In the genomic region with DNA sequence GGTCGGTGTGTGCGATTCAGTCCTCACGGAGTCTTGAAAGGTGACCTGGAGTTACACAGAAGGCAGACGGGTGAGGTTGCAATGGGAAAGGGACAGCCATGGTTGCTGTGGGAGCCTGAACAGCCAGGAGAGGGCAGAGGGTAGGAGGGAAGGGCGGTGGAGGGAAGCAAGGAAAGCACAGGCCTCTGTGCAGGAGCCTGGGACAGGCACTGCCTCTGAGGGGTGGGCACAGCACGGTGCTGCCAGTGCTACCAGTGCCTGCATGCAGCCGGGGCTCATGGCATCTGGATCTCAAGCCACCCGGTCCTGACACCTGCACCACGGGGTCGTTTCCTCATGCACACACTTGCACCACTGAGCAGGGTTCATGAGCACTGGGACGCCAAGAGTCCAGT, we compare ENCODE assay signal across 27 cellular contexts.
A peak's percentile ranks its signal among the peaks of the same experiment; 100 is the strongest.
DNase-seq lines count a peak whose midpoint lies in the region; ATAC-seq, FAIRE-seq and TF ChIP-seq lines count a peak whose summit lies in the region.
"Had no signal": no experiment of that assay in that cellular context is flagged by ENCODE, and none has a peak within 500 bp of the region (broad histone marks: within the 10 kb centered on the region; RNA-seq: fewer than 3 reads in every experiment).

No MANE protein-coding gene starts in this region.

- peaks cover 0 to 2% (median 0%) of the 10 kb centered on the region in 3 donors for H3K27me3 Mint-ChIP-seq in CD14-positive monocyte (ENCODE audit: low read depth in 3 of 3)
- H3K27me3 Mint-ChIP-seq in effector memory CD8-positive, alpha-beta T cell, result no peaks in the 10 kb centered on the region
- H3K27me3 Mint-ChIP-seq: activated naive CD8-positive, alpha-beta T cell treated with anti-CD3 and anti-CD28 coated beads, Interleukin-2, amount 50 U/mL, for 24 hours had no signal

- H3K27ac Mint-ChIP-seq in CD14-positive monocyte, result no peak overlapping the region
- peak overlapping the region in 1 of 2 donors; percentile 19 for H3K27ac Mint-ChIP-seq in effector memory CD8-positive, alpha-beta T cell
- H3K27ac Mint-ChIP-seq: activated naive CD8-positive, alpha-beta T cell treated with anti-CD3 and anti-CD28 coated beads, Interleukin-2, amount 50 U/mL, for 24 hours; T-helper 1 cell treated with Interleukin-12 subunit alpha and Interleukin-12 subunit beta and Interleukin-4 antibody, amounts not matched to agents 30 μg/mL and 1 μg/mL, for 36 hours had no signal

- no peak overlapping the region for H3K4me3 Mint-ChIP-seq in CD14-positive monocyte
- no peak overlapping the region for H3K4me3 Mint-ChIP-seq in effector memory CD8-positive, alpha-beta T cell
- H3K4me3 Mint-ChIP-seq: activated naive CD8-positive, alpha-beta T cell treated with anti-CD3 and anti-CD28 coated beads, Interleukin-2, amount 50 U/mL, for 24 hours; activated T-cell treated with anti-CD3 and anti-CD28 coated beads, Interleukin-2, amount 50 U/mL, for 4 hours; nephron progenitor cell; T-helper 1 cell treated with Interleukin-12 subunit alpha and Interleukin-12 subunit beta and Interleukin-4 antibody, amounts not matched to agents 30 μg/mL and 1 μg/mL, for 36 hours had no signal

- TF ChIP-seq CTCF in CD14-positive monocyte (IDR thresholded peaks at IDR 0.05) (no peak), Peyer's patch (IDR thresholded peaks at IDR 0.05) (no peak), kidney (IDR thresholded peaks at IDR 0.05; ENCODE audit: borderline replicate concordance, extremely low read depth, insufficient read depth) (no peak), spleen (IDR thresholded peaks at IDR 0.05 in 8 of 11, conservative IDR thresholded peaks at IDR 0.05 in 3 of 11) (no peak)

- peaks cover 0 to 2% (median 0%) of the 10 kb centered on the region in 7 donors for H3K9me3 Mint-ChIP-seq in CD14-positive monocyte
- no peaks in the 10 kb centered on the region for H3K9me3 Mint-ChIP-seq in effector memory CD8-positive, alpha-beta T cell
- H3K9me3 Mint-ChIP-seq: activated naive CD8-positive, alpha-beta T cell treated with anti-CD3 and anti-CD28 coated beads, Interleukin-2, amount 50 U/mL, for 24 hours; activated T-cell treated with anti-CD3 and anti-CD28 coated beads, Interleukin-2, amount 50 U/mL, for 4 hours; T-helper 1 cell treated with Interleukin-12 subunit alpha and Interleukin-12 subunit beta and Interleukin-4 antibody, amounts not matched to agents 30 μg/mL and 1 μg/mL, for 36 hours had no signal

- no peaks in the 10 kb centered on the region for H3K9me3 ChIP-seq in Peyer's patch
- no peaks in the 10 kb centered on the region for H3K9me3 ChIP-seq in kidney (ENCODE audit: control insufficient read depth in 1 of 2, low read length in 2 of 2)
- H3K9me3 ChIP-seq in spleen, result no peaks in the 10 kb centered on the region
- H3K9me3 ChIP-seq: Caco-2, tibial nerve had no signal

- H3K27me3 ChIP-seq in Peyer's patch (no peaks in the 10 kb centered on the region), spleen (replicated peaks in 1 of 7) (no peaks in the 10 kb centered on the region)
- H3K27me3 ChIP-seq: tibial nerve had no signal

- FAIRE-seq in kidney (lab: Jason Lieb, UNC), result no peak
- FAIRE-seq: TTC549 had no signal

- TF ChIP-seq POLR2A in Peyer's patch (IDR thresholded peaks at IDR 0.05) (no peak), spleen (IDR thresholded peaks at IDR 0.05) (no peak)

- intact Hi-C loops in CD14-positive monocyte (cut with micrococcal nuclease) (no loop called here), kidney (cut with DNase I) (no loop called here), spleen (cut with DNase I; ENCODE audit: low total_unique reads) (no loop called here)

- H3K4me1 Mint-ChIP-seq in CD14-positive monocyte, result no peaks in the 10 kb centered on the region
- peaks cover 4 to 6% of the 10 kb centered on the region in 2 donors for H3K4me1 Mint-ChIP-seq in effector memory CD8-positive, alpha-beta T cell (ENCODE audit: low read depth in 2 of 2)
- H3K4me1 Mint-ChIP-seq: activated naive CD8-positive, alpha-beta T cell treated with anti-CD3 and anti-CD28 coated beads, Interleukin-2, amount 50 U/mL, for 24 hours had no signal

- H3K36me3 Mint-ChIP-seq in CD14-positive monocyte, result peaks cover 17 to 34% of the 10 kb centered on the region in 2 donors
- H3K36me3 Mint-ChIP-seq in effector memory CD8-positive, alpha-beta T cell (ENCODE audit: insufficient read depth), result peaks cover 9% of the 10 kb centered on the region

- H3K27ac ChIP-seq in Peyer's patch, result no peak overlapping the region
- no peak overlapping the region for H3K27ac ChIP-seq in kidney (ENCODE audit: low read depth in 2 of 2, low read length in 2 of 2)
- no peak overlapping the region for H3K27ac ChIP-seq in spleen
- H3K27ac ChIP-seq: C4-2B, parathyroid adenoma, SK-N-MC had no signal

- H3K9ac ChIP-seq in kidney (ENCODE audit: low read length in 2 of 2), result no peak overlapping the region
- H3K9ac ChIP-seq: parathyroid adenoma had no signal

- H3K4me3 ChIP-seq in Peyer's patch (no peak overlapping the region), kidney (ENCODE audit: low read length in 2 of 2) (no peak overlapping the region), spleen (no peak overlapping the region)
- H3K4me3 ChIP-seq: SK-N-MC, tibial nerve had no signal

- peaks cover 0 to 10% (median 0%) of the 10 kb centered on the region in 3 donors for H3K36me3 ChIP-seq in Peyer's patch
- peaks cover 0 to 4% of the 10 kb centered on the region in 2 donors for H3K36me3 ChIP-seq in kidney (ENCODE audit: control insufficient read depth in 1 of 2, insufficient read depth in 2 of 2, low read length in 2 of 2)
- peaks cover 0 to 85% (median 12%) of the 10 kb centered on the region in 6 donors for H3K36me3 ChIP-seq in spleen

- DNase-seq in CD14-positive monocyte (ENCODE audit: low spot score), result peak; percentile 31
- peak in 2 of 3 donors; percentile 16 to 33 for DNase-seq in Peyer's patch
- DNase-seq in kidney, result peak; percentile 63
- DNase-seq in spleen, result peak; percentile 64
- DNase-seq in effector memory CD8-positive, alpha-beta T cell, result no peak
- no peak for DNase-seq in activated CD4-positive, alpha-beta T cell treated with anti-CD3 and anti-CD28 coated beads, Interleukin-2, amount 50 U/mL, for 1 hour
- DNase-seq: activated gamma-delta T cell; activated naive CD8-positive, alpha-beta T cell treated with anti-CD3 and anti-CD28 coated beads, Interleukin-2, amount 50 U/mL, for 24 hours; activated T-cell treated with anti-CD3 and anti-CD28 coated beads, Interleukin-2, amount 50 U/mL, for 4 hours; caudate nucleus; DMS53; NCI-H1436; NCI-H2081; NCI-H2227 treated with DMSO at 0.1 percent for 48 hours; NCI-H526; nephron progenitor cell; OCI-M1; stimulated activated CD4-positive, alpha-beta T cell treated with anti-CD3 and anti-CD28 coated beads, Interleukin-4, amount 100 ng/mL, for 24 hours had no signal

- WGBS in spleen, 5 donors, result 91 to 99% (median 96%) methylated on average over 11 of the region's 11 CpGs

- H3K4me1 ChIP-seq in Peyer's patch (no peaks in the 10 kb centered on the region), kidney (ENCODE audit: control insufficient read depth in 1 of 2, insufficient read depth in 1 of 2, low read depth in 1 of 2, low read length in 2 of 2) (no peaks in the 10 kb centered on the region), spleen (peaks cover 0 to 25% (median 10%) of the 10 kb centered on the region in 6 donors)
- H3K4me1 ChIP-seq: Caco-2, parathyroid adenoma, tibial nerve had no signal

- ATAC-seq in HG03521 (IDR thresholded peaks at IDR 0.05; ENCODE audit: unreplicated experiment), result no peak
- ATAC-seq in effector memory CD8-positive, alpha-beta T cell (replicated peaks), result no peak
- ATAC-seq: activated naive CD8-positive, alpha-beta T cell treated with anti-CD3 and anti-CD28 coated beads, Interleukin-2, amount 50 U/mL, for 24 hours; activated T-cell treated with anti-CD3 and anti-CD28 coated beads, Interleukin-2, amount 50 U/mL, for 4 hours; esophagus mucosa had no signal

Comparison
In these comparisons a context has a peak if more than half of its experiments do, and no peak if none do; other contexts are left out.
1. DNase-seq: peak in CD14-positive monocyte (single experiment), Peyer's patch (2 of 3), kidney (single experiment) and spleen (single experiment); none in effector memory CD8-positive, alpha-beta T cell (0 of 3) and activated CD4-positive, alpha-beta T cell treated with anti-CD3 and anti-CD28 coated beads, Interleukin-2, amount 50 U/mL, for 1 hour (single experiment).